Comparison of ENCODE assay signal across 1 cellular context in the genomic region with DNA sequence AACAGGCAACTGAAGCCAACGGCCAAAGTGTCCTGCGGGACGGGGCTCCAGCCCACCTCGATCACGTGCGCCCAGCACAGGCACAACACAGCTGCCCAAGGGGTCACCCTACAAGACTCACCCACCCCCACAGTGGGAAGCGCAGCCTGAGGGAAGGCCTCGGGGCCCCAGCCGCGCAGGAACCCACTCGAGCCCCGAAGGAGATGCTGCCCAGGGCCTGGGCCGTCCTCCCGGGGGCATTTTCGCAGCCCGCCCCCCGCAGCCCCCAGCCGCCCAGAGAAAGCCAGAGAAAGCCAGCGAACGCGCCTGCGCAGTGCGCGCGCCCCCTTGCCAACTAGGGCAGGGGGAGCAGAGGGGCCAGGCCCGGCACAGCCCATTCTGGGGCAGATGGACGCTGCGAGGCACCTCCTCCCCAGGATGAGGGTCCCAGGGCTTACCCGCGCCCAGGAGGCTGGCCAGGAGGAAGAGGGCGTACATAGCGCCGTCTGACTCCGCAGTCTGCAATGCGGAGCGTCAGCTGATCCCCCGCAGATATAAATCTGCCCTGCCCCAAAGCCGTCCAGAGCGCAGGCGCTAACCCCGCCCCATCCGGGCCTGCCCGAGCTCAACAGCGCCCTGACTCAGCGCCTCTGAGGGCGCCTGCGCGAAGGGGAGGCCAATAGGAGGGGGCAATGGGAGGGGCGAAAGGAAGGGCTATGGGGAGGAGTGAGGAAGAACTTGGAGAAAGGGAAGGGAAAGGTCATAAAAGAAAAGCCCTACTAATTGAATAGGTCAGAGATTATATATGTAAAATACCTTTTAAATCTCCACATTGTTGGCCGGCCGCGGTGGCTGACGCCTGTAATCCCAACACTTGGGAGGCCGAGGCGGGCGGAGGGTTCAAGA.
TF ChIP-seq lines count a peak whose summit lies in the region.

A gene (minus strand): TSS at position 507 of the 885 bp plus-strand sequence. CDS start 30 bp downstream, at position 477.

TF ChIP-seq in GM12878, 131 proteins besides CTCF, POLR2A, EP300 and RAD21 (continued from another document):
- TF ChIP-seq, protein P1, sequence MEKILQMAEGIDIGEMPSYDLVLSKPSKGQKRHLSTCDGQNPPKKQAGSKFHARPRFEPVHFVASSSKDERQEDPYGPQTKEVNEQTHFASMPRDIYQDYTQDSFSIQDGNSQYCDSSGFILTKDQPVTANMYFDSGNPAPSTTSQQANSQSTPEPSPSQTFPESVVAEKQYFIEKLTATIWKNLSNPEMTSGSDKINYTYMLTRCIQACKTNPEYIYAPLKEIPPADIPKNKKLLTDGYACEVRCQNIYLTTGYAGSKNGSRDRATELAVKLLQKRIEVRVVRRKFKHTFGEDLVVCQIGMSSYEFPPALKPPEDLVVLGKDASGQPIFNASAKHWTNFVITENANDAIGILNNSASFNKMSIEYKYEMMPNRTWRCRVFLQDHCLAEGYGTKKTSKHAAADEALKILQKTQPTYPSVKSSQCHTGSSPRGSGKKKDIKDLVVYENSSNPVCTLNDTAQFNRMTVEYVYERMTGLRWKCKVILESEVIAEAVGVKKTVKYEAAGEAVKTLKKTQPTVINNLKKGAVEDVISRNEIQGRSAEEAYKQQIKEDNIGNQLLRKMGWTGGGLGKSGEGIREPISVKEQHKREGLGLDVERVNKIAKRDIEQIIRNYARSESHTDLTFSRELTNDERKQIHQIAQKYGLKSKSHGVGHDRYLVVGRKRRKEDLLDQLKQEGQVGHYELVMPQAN (conservative IDR thresholded peaks at IDR 0.05), result peak; percentile 65; the same call in 1 of the 2 replicates
- TF ChIP-seq, protein P2, sequence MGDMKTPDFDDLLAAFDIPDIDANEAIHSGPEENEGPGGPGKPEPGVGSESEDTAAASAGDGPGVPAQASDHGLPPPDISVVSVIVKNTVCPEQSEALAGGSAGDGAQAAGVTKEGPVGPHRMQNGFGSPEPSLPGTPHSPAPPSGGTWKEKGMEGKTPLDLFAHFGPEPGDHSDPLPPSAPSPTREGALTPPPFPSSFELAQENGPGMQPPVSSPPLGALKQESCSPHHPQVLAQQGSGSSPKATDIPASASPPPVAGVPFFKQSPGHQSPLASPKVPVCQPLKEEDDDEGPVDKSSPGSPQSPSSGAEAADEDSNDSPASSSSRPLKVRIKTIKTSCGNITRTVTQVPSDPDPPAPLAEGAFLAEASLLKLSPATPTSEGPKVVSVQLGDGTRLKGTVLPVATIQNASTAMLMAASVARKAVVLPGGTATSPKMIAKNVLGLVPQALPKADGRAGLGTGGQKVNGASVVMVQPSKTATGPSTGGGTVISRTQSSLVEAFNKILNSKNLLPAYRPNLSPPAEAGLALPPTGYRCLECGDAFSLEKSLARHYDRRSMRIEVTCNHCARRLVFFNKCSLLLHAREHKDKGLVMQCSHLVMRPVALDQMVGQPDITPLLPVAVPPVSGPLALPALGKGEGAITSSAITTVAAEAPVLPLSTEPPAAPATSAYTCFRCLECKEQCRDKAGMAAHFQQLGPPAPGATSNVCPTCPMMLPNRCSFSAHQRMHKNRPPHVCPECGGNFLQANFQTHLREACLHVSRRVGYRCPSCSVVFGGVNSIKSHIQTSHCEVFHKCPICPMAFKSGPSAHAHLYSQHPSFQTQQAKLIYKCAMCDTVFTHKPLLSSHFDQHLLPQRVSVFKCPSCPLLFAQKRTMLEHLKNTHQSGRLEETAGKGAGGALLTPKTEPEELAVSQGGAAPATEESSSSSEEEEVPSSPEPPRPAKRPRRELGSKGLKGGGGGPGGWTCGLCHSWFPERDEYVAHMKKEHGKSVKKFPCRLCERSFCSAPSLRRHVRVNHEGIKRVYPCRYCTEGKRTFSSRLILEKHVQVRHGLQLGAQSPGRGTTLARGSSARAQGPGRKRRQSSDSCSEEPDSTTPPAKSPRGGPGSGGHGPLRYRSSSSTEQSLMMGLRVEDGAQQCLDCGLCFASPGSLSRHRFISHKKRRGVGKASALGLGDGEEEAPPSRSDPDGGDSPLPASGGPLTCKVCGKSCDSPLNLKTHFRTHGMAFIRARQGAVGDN (IDR thresholded peaks at IDR 0.05), result peak; percentile 76
- no peak for TF ChIP-seq CHD4 (IDR thresholded peaks at IDR 0.05)
- TF ChIP-seq, protein P3, sequence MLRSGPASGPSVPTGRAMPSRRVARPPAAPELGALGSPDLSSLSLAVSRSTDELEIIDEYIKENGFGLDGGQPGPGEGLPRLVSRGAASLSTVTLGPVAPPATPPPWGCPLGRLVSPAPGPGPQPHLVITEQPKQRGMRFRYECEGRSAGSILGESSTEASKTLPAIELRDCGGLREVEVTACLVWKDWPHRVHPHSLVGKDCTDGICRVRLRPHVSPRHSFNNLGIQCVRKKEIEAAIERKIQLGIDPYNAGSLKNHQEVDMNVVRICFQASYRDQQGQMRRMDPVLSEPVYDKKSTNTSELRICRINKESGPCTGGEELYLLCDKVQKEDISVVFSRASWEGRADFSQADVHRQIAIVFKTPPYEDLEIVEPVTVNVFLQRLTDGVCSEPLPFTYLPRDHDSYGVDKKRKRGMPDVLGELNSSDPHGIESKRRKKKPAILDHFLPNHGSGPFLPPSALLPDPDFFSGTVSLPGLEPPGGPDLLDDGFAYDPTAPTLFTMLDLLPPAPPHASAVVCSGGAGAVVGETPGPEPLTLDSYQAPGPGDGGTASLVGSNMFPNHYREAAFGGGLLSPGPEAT (IDR thresholded peaks at IDR 0.05; ENCODE audit: low read depth), result 0 out of 2 replicates have a peak, but pooled peaks have one; percentile 36
- TF ChIP-seq, protein P4, sequence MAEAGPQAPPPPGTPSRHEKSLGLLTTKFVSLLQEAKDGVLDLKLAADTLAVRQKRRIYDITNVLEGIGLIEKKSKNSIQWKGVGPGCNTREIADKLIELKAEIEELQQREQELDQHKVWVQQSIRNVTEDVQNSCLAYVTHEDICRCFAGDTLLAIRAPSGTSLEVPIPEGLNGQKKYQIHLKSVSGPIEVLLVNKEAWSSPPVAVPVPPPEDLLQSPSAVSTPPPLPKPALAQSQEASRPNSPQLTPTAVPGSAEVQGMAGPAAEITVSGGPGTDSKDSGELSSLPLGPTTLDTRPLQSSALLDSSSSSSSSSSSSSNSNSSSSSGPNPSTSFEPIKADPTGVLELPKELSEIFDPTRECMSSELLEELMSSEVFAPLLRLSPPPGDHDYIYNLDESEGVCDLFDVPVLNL (IDR thresholded peaks at IDR 0.05; ENCODE audit: low read depth, low read length), result no peak
- TF ChIP-seq NR2F1 (conservative IDR thresholded peaks at IDR 0.05), result peak; percentile 56
- no peak for TF ChIP-seq NFIC (IDR thresholded peaks at IDR 0.05; ENCODE audit: low read depth, low read length)
- peak; percentile 28; the same call in 1 of the 2 replicates for TF ChIP-seq TCF12 (IDR thresholded peaks at IDR 0.05; ENCODE audit: low read depth, low read length)
- TF ChIP-seq, protein P5, sequence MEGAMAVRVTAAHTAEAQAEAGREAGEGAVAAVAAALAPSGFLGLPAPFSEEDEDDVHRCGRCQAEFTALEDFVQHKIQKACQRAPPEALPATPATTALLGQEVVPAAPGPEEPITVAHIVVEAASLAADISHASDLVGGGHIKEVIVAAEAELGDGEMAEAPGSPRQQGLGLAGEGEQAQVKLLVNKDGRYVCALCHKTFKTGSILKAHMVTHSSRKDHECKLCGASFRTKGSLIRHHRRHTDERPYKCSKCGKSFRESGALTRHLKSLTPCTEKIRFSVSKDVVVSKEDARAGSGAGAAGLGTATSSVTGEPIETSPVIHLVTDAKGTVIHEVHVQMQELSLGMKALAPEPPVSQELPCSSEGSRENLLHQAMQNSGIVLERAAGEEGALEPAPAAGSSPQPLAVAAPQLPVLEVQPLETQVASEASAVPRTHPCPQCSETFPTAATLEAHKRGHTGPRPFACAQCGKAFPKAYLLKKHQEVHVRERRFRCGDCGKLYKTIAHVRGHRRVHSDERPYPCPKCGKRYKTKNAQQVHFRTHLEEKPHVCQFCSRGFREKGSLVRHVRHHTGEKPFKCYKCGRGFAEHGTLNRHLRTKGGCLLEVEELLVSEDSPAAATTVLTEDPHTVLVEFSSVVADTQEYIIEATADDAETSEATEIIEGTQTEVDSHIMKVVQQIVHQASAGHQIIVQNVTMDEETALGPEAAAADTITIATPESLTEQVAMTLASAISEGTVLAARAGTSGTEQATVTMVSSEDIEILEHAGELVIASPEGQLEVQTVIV (IDR thresholded peaks at IDR 0.05; ENCODE audit: borderline replicate concordance, partially characterized antibody), result no peak
- no peak for TF ChIP-seq IRF4 (IDR thresholded peaks at IDR 0.05; ENCODE audit: low read depth, low read length)
- TF ChIP-seq KLF5 (IDR thresholded peaks at IDR 0.05; ENCODE audit: partially characterized antibody), result no peak
- TF ChIP-seq RELA (IDR thresholded peaks at IDR 0.05; ENCODE audit: borderline replicate concordance, partially characterized antibody), result no peak
- TF ChIP-seq, protein P6, sequence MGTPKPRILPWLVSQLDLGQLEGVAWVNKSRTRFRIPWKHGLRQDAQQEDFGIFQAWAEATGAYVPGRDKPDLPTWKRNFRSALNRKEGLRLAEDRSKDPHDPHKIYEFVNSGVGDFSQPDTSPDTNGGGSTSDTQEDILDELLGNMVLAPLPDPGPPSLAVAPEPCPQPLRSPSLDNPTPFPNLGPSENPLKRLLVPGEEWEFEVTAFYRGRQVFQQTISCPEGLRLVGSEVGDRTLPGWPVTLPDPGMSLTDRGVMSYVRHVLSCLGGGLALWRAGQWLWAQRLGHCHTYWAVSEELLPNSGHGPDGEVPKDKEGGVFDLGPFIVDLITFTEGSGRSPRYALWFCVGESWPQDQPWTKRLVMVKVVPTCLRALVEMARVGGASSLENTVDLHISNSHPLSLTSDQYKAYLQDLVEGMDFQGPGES (IDR thresholded peaks at IDR 0.05), result no peak
- TF ChIP-seq MEF2B (IDR thresholded peaks at IDR 0.05; ENCODE audit: partially characterized antibody, poor library complexity, severe bottlenecking), result no peak
- no peak for TF ChIP-seq SIX5 (IDR thresholded peaks at IDR 0.05; ENCODE audit: low read depth, low read length, severe bottlenecking)
- peak; percentile 56 for TF ChIP-seq HDGF (IDR thresholded peaks at IDR 0.05)
- TF ChIP-seq ZNF24 (IDR thresholded peaks at IDR 0.05), result no peak
- TF ChIP-seq, protein P7, sequence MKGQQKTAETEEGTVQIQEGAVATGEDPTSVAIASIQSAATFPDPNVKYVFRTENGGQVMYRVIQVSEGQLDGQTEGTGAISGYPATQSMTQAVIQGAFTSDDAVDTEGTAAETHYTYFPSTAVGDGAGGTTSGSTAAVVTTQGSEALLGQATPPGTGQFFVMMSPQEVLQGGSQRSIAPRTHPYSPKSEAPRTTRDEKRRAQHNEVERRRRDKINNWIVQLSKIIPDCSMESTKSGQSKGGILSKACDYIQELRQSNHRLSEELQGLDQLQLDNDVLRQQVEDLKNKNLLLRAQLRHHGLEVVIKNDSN (IDR thresholded peaks at IDR 0.05; ENCODE audit: borderline replicate concordance, extremely low read length, insufficient read depth, low read depth, low read length), result peak; percentile 63
- no peak for TF ChIP-seq NR2C1 (IDR thresholded peaks at IDR 0.05)
- TF ChIP-seq, protein P8, sequence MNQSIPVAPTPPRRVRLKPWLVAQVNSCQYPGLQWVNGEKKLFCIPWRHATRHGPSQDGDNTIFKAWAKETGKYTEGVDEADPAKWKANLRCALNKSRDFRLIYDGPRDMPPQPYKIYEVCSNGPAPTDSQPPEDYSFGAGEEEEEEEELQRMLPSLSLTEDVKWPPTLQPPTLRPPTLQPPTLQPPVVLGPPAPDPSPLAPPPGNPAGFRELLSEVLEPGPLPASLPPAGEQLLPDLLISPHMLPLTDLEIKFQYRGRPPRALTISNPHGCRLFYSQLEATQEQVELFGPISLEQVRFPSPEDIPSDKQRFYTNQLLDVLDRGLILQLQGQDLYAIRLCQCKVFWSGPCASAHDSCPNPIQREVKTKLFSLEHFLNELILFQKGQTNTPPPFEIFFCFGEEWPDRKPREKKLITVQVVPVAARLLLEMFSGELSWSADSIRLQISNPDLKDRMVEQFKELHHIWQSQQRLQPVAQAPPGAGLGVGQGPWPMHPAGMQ (IDR thresholded peaks at IDR 0.05; ENCODE audit: borderline replicate concordance), result no peak
- TF ChIP-seq NFXL1 (IDR thresholded peaks at IDR 0.05; ENCODE audit: borderline replicate concordance), result no peak
- no peak for TF ChIP-seq HDAC2 (IDR thresholded peaks at IDR 0.05)
- TF ChIP-seq RAD51 (IDR thresholded peaks at IDR 0.05), result peak; percentile 79
- TF ChIP-seq PAX5 (IDR thresholded peaks at IDR 0.05; ENCODE audit: borderline replicate concordance, low read depth, low read length), result no peak
- peak; percentile 54 for TF ChIP-seq MXI1 (IDR thresholded peaks at IDR 0.05; ENCODE audit: low read depth, low read length)
- TF ChIP-seq CHD2 (IDR thresholded peaks at IDR 0.05; ENCODE audit: borderline replicate concordance, low read depth, low read length), result 0 out of 2 replicates have a peak, but pooled peaks have one; percentile 21
- 0 out of 2 replicates have a peak, but pooled peaks have one; percentile 9 for TF ChIP-seq CREM (IDR thresholded peaks at IDR 0.05; ENCODE audit: low read depth)
- TF ChIP-seq PML (IDR thresholded peaks at IDR 0.05; ENCODE audit: low read length), result peak; percentile 97
- TF ChIP-seq, protein P9, sequence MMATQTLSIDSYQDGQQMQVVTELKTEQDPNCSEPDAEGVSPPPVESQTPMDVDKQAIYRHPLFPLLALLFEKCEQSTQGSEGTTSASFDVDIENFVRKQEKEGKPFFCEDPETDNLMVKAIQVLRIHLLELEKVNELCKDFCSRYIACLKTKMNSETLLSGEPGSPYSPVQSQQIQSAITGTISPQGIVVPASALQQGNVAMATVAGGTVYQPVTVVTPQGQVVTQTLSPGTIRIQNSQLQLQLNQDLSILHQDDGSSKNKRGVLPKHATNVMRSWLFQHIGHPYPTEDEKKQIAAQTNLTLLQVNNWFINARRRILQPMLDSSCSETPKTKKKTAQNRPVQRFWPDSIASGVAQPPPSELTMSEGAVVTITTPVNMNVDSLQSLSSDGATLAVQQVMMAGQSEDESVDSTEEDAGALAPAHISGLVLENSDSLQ (IDR thresholded peaks at IDR 0.05), result peak; percentile 37; the same call in 1 of the 2 replicates
- TF ChIP-seq, protein P10, sequence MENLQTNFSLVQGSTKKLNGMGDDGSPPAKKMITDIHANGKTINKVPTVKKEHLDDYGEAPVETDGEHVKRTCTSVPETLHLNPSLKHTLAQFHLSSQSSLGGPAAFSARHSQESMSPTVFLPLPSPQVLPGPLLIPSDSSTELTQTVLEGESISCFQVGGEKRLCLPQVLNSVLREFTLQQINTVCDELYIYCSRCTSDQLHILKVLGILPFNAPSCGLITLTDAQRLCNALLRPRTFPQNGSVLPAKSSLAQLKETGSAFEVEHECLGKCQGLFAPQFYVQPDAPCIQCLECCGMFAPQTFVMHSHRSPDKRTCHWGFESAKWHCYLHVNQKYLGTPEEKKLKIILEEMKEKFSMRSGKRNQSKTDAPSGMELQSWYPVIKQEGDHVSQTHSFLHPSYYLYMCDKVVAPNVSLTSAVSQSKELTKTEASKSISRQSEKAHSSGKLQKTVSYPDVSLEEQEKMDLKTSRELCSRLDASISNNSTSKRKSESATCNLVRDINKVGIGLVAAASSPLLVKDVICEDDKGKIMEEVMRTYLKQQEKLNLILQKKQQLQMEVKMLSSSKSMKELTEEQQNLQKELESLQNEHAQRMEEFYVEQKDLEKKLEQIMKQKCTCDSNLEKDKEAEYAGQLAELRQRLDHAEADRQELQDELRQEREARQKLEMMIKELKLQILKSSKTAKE (IDR thresholded peaks at IDR 0.05; ENCODE audit: low read depth, poor library complexity, severe bottlenecking), result no peak
- TF ChIP-seq DPF2 (IDR thresholded peaks at IDR 0.05), result 0 out of 2 replicates have a peak, but pooled peaks have one; percentile 67
- TF ChIP-seq TAF1 (IDR thresholded peaks at IDR 0.05; ENCODE audit: borderline replicate concordance, low read depth, low read length), result peak; percentile 88
- peak; percentile 87; the same call in 2 of the 3 replicates for TF ChIP-seq POU2F2 (IDR thresholded peaks at IDR 0.05; ENCODE audit: borderline replicate concordance, low read depth, low read length)
- 0 out of 2 replicates have a peak, but pooled peaks have one; percentile 25 for TF ChIP-seq RB1 (IDR thresholded peaks at IDR 0.05; ENCODE audit: borderline replicate concordance)
